In the genomic region with DNA sequence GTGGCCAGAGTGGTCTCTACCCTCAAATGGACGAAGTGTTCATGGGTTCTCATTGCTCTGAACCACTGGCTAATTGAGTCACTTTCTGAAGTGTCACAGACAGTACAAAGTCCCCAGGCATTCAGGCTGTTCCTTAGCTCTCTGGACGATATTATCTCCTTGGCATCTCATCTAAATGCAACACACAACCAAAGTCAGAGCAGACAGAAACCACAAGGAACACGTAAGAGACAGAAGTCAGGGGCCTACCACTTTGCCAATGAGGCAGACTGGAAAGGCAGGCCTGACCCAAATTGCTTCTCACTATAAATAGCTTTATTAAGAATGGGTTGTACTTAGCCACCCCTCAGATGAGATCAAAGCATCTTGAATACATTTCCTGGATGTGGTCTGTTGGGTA, we compare ENCODE assay signal across 20 cellular contexts. TPM values are rescaled to one million over a fixed set of nuclear protein-coding genes. Genes with fewer than 3 reads are reported as not detected.
"Had no signal": no experiment of that assay in that cellular context is flagged by ENCODE, and none has a peak within 500 bp of the region (broad histone marks: within the 10 kb centered on the region; RNA-seq: fewer than 3 reads in every experiment).

No MANE protein-coding gene starts in this region.

- H3K4me1 ChIP-seq: right atrium auricular region had no signal

- DNase-seq: activated B cell treated with CpG ODN at 0.5 μM for 24 hours; activated CD4-positive, alpha-beta memory T cell treated with anti-CD3 and anti-CD28 coated beads for 36 hours; activated CD4-positive, alpha-beta T cell treated with anti-CD3 and anti-CD28 coated beads for 4 hours; activated naive CD4-positive, alpha-beta T cell; activated naive CD8-positive, alpha-beta T cell treated with anti-CD3 and anti-CD28 coated beads for 36 hours; activated T-cell treated with anti-CD3 and anti-CD28 coated beads for 4 hours; amniotic stem cell; dorsolateral prefrontal cortex; endodermal cell; foreskin melanocyte; glutamatergic neuron; left lung; naive B cell; stimulated activated naive CD8-positive, alpha-beta T cell treated with anti-CD3 and anti-CD28 coated beads, Interleukin-15, Interleukin-2, amounts not matched to agents 100 U/mL and 50 U/mL, for 24 hours; substantia nigra; T-helper 2 cell; trophoblast cell had no signal

- H3K9me3 ChIP-seq: left lung, right atrium auricular region had no signal

- H3K27me3 ChIP-seq: dorsolateral prefrontal cortex, left lung, right atrium auricular region had no signal

- H3K36me3 ChIP-seq: left lung, right atrium auricular region had no signal

- H3K4me3 ChIP-seq: dorsolateral prefrontal cortex, left lung, right atrium auricular region, skin epidermis had no signal

- ATAC-seq: left lung; stimulated activated naive CD8-positive, alpha-beta T cell treated with anti-CD3 and anti-CD28 coated beads, Interleukin-15, Interleukin-2, amounts not matched to agents 100 U/mL and 50 U/mL, for 24 hours had no signal

- H3K27ac ChIP-seq: dorsolateral prefrontal cortex, epithelial cell of prostate, left lung, right atrium auricular region, skin epidermis had no signal

RNA-seq across cellular contexts. Expression of gene LDLRAD3, which starts 29.0 kb away (rescaled TPM):
- total RNA-seq: activated B cell treated with CpG ODN at 0.5 μM for 24 hours had no signal
